ENCODE assay signal across 1 cellular context in the genomic region with DNA sequence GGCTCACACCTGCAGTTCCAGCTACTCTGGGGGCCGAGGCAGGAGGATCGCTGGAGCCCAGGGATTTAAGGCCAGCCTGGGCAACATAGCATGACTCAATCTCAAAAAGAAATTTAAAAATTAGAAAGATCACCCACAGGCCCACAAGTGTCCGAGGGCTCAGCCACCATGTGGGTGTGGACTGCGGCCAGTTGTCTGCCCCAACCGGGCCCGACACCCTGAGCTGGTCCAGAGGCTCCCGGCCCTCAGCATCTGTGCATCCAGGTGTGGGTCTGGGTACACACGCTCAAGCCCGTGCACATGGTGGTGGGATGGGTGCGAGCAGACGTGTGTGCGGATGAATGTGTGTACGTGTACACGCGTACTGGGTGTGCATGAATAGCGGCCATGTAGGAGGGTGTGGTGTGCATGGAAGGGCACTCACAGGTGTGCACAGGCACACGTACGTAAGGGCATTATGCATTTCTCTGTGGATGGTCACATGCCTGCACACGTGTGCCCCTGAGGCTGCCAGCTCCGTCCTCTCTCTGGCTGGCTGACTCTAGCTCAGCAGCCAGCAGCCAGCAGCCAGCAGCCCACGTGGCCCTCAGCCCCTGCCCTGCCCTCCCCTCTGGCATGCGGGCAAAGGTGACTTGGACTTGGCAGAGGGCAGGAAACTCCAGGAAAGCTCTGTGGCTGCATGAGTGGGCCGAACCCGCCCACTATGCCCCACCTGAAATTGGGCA.
TF ChIP-seq lines count a peak whose summit lies in the region.

No MANE protein-coding gene starts in this region.

TF ChIP-seq in GM23338, 12 proteins besides CTCF, POLR2A, EP300 and RAD21:
- TF ChIP-seq, protein P1, sequence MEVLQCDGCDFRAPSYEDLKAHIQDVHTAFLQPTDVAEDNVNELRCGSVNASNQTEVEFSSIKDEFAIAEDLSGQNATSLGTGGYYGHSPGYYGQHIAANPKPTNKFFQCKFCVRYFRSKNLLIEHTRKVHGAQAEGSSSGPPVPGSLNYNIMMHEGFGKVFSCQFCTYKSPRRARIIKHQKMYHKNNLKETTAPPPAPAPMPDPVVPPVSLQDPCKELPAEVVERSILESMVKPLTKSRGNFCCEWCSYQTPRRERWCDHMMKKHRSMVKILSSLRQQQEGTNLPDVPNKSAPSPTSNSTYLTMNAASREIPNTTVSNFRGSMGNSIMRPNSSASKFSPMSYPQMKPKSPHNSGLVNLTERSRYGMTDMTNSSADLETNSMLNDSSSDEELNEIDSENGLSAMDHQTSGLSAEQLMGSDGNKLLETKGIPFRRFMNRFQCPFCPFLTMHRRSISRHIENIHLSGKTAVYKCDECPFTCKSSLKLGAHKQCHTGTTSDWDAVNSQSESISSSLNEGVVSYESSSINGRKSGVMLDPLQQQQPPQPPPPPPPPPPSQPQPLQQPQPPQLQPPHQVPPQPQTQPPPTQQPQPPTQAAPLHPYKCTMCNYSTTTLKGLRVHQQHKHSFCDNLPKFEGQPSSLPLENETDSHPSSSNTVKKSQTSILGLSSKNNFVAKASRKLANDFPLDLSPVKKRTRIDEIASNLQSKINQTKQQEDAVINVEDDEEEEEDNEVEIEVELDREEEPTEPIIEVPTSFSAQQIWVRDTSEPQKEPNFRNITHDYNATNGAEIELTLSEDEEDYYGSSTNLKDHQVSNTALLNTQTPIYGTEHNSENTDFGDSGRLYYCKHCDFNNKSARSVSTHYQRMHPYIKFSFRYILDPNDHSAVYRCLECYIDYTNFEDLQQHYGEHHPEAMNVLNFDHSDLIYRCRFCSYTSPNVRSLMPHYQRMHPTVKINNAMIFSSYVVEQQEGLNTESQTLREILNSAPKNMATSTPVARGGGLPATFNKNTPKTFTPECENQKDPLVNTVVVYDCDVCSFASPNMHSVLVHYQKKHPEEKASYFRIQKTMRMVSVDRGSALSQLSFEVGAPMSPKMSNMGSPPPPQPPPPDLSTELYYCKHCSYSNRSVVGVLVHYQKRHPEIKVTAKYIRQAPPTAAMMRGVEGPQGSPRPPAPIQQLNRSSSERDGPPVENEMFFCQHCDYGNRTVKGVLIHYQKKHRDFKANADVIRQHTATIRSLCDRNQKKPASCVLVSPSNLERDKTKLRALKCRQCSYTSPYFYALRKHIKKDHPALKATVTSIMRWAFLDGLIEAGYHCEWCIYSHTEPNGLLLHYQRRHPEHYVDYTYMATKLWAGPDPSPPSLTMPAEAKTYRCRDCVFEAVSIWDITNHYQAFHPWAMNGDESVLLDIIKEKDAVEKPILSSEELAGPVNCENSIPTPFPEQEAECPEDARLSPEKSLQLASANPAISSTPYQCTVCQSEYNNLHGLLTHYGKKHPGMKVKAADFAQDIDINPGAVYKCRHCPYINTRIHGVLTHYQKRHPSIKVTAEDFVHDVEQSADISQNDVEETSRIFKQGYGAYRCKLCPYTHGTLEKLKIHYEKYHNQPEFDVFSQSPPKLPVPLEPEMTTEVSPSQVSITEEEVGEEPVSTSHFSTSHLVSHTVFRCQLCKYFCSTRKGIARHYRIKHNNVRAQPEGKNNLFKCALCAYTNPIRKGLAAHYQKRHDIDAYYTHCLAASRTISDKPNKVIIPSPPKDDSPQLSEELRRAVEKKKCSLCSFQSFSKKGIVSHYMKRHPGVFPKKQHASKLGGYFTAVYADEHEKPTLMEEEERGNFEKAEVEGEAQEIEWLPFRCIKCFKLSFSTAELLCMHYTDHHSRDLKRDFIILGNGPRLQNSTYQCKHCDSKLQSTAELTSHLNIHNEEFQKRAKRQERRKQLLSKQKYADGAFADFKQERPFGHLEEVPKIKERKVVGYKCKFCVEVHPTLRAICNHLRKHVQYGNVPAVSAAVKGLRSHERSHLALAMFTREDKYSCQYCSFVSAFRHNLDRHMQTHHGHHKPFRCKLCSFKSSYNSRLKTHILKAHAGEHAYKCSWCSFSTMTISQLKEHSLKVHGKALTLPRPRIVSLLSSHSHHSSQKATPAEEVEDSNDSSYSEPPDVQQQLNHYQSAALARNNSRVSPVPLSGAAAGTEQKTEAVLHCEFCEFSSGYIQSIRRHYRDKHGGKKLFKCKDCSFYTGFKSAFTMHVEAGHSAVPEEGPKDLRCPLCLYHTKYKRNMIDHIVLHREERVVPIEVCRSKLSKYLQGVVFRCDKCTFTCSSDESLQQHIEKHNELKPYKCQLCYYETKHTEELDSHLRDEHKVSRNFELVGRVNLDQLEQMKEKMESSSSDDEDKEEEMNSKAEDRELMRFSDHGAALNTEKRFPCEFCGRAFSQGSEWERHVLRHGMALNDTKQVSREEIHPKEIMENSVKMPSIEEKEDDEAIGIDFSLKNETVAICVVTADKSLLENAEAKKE (CRISPR knock-in tag; IDR thresholded peaks at IDR 0.05) = no peak
- TF ChIP-seq ZNF114 (CRISPR knock-in tag; IDR thresholded peaks at IDR 0.05) = no peak
TF ChIP-seq in GM23338: peak in this region for 0.
